Comparison of ENCODE assay signal across 26 cellular contexts in the genomic region with DNA sequence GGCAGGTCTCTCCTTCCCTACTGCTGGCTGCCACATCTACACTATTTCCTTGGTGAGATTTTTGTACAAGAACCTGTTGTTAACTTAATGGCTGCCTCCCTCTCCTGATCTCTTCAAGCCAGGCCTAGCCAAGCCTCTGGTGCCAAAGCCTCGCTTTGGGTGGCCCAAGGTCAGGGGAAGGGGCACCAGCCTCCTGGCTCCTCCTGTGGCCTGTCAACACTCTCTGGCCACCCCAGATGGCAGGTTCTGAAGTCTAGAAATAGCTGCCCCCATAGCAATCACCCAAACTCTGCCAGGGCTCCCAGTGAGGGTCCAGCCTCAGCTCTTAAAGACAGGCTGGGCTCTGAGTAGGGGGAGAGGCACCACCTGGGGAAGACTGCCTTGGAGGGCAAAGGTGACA. TPM values are rescaled to one million over a fixed set of nuclear protein-coding genes. Genes with fewer than 3 reads are reported as not detected.
DNase-seq lines count a peak whose midpoint lies in the region; ATAC-seq, FAIRE-seq and TF ChIP-seq lines count a peak whose summit lies in the region.
"Had no signal": no experiment of that assay in that cellular context is flagged by ENCODE, and none has a peak within 500 bp of the region (broad histone marks: within the 10 kb centered on the region; RNA-seq: fewer than 3 reads in every experiment).

No MANE protein-coding gene starts in this region.

- H3K9me3 ChIP-seq in astrocyte (ENCODE audit: insufficient read depth, low read depth, low read length) (no peaks in the 10 kb centered on the region), heart right ventricle (no peaks in the 10 kb centered on the region)
- H3K9me3 ChIP-seq: MG63 had no signal

- H4K20me1 ChIP-seq in astrocyte (ENCODE audit: insufficient read depth, low read length) = peaks cover 7% of the 10 kb centered on the region

- CTCF ChIA-PET in activated naive CD4-positive, alpha-beta T cell treated with anti-CD3 and anti-CD28 coated beads, Interleukin-2, amount 10 ng/mL, durations not matched to agents 7 days and 5 days (lab: Charles Lee) = no interaction called here

- no peaks in the 10 kb centered on the region for H3K9me3 Mint-ChIP-seq in activated naive CD4-positive, alpha-beta T cell treated with anti-CD3 and anti-CD28 coated beads, Interleukin-2, amount 10 ng/mL, durations not matched to agents 7 days and 5 days
- H3K9me3 Mint-ChIP-seq in astrocyte (ENCODE audit: unreplicated experiment) (no peaks in the 10 kb centered on the region), neural crest cell (no peaks in the 10 kb centered on the region)

- no peaks in the 10 kb centered on the region for H3K27me3 Mint-ChIP-seq in activated naive CD4-positive, alpha-beta T cell treated with anti-CD3 and anti-CD28 coated beads, Interleukin-2, amount 10 ng/mL, durations not matched to agents 7 days and 5 days
- no peaks in the 10 kb centered on the region for H3K27me3 Mint-ChIP-seq in astrocyte (ENCODE audit: low read depth, unreplicated experiment)
- H3K27me3 Mint-ChIP-seq in neural crest cell (ENCODE audit: low read depth) = no peaks in the 10 kb centered on the region

- no peak overlapping the region for H3K4me2 ChIP-seq in astrocyte (ENCODE audit: low read length)

- H3K4me3 ChIP-seq in astrocyte (ENCODE audit: insufficient read depth, low read depth, low read length) (no peak overlapping the region), heart right ventricle (no peak overlapping the region)
- H3K4me3 ChIP-seq: GM23248, MG63 had no signal

- peak overlapping the region; percentile 14 for H3K27ac Mint-ChIP-seq in activated naive CD4-positive, alpha-beta T cell treated with anti-CD3 and anti-CD28 coated beads, Interleukin-2, amount 10 ng/mL, durations not matched to agents 7 days and 5 days
- peak overlapping the region; percentile 53 for H3K27ac Mint-ChIP-seq in astrocyte (ENCODE audit: unreplicated experiment)
- H3K27ac Mint-ChIP-seq in neural crest cell (ENCODE audit: unreplicated experiment) = no peak overlapping the region

- H3K27me3 ChIP-seq in astrocyte (ENCODE audit: insufficient read depth, low read length) (no peaks in the 10 kb centered on the region), heart right ventricle (no peaks in the 10 kb centered on the region)
- H3K27me3 ChIP-seq: MG63 had no signal

- H2AFZ ChIP-seq in astrocyte (ENCODE audit: low read depth, low read length) = no peak overlapping the region
- H2AFZ ChIP-seq: GM23248 had no signal

- H3K27ac ChIP-seq in astrocyte (ENCODE audit: low read depth, low read length) = no peak overlapping the region
- H3K27ac ChIP-seq in heart right ventricle = peak overlapping the region in 9 of 10 donors; percentile 42 to 88 (median 79)
- H3K27ac ChIP-seq: GM23248 had no signal

- H3K36me3 ChIP-seq in astrocyte (ENCODE audit: insufficient read depth, low read length) = peaks cover 14% of the 10 kb centered on the region
- H3K36me3 ChIP-seq in heart right ventricle = peaks cover 0 to 43% (median 28%) of the 10 kb centered on the region in 9 donors

- H3K4me1 ChIP-seq in astrocyte (ENCODE audit: insufficient read depth, low read length) (peaks cover 9% of the 10 kb centered on the region), heart right ventricle (peaks cover 10 to 57% (median 37%) of the 10 kb centered on the region in 9 donors)

- no peak for DNase-seq in activated naive CD4-positive, alpha-beta T cell treated with anti-CD3 and anti-CD28 coated beads, Interleukin-2, amount 10 ng/mL, durations not matched to agents 7 days and 5 days
- DNase-seq in activated naive CD4-positive, alpha-beta T cell (lab: John Stamatoyannopoulos, UW) = no peak
- DNase-seq in astrocyte (ENCODE audit: low read depth) = no peak
- DNase-seq in heart right ventricle = peak; percentile 61 to 68
- DNase-seq in neural crest cell (ENCODE audit: low read depth, low spot score) = no peak
- no peak for DNase-seq in NCI-H526 (lab: John Stamatoyannopoulos, UW)
- DNase-seq in NOMO-1 treated with dmso at 0.1 percent for 144 hours (lab: John Stamatoyannopoulos, UW; ENCODE audit: unreplicated experiment) = no peak
- DNase-seq in stimulated activated naive CD8-positive, alpha-beta T cell treated with anti-CD3 and anti-CD28 coated beads, Interleukin-15, Interleukin-2, amounts not matched to agents 100 U/mL and 50 U/mL, for 24 hours = no peak
- DNase-seq: Calu3, DND-41, GM23248, H7, KG1, MG63, NCI-H1105 treated with DMSO at 0.1 percent for 48 hours, NCI-H146, NCI-H1930, NCI-H2107, NCI-H524, NCI-H774, PC-3, SHP77 had no signal

- peaks cover 15% of the 10 kb centered on the region for H3K36me3 Mint-ChIP-seq in activated naive CD4-positive, alpha-beta T cell treated with anti-CD3 and anti-CD28 coated beads, Interleukin-2, amount 10 ng/mL, durations not matched to agents 7 days and 5 days
- H3K36me3 Mint-ChIP-seq in astrocyte (ENCODE audit: low read depth, unreplicated experiment) (no peaks in the 10 kb centered on the region), neural crest cell (ENCODE audit: low read depth) (no peaks in the 10 kb centered on the region)

- intact Hi-C loops in heart right ventricle (cut with DNase I) = no loop called here

- ATAC-seq in heart right ventricle = peak; percentile 38 to 71 (median 55)
- no peak for ATAC-seq in stimulated activated naive CD8-positive, alpha-beta T cell treated with anti-CD3 and anti-CD28 coated beads, Interleukin-15, Interleukin-2, amounts not matched to agents 100 U/mL and 50 U/mL, for 24 hours
- ATAC-seq: PC-3 had no signal

- H3K9ac ChIP-seq in astrocyte (ENCODE audit: low read length) = no peak overlapping the region
- H3K9ac ChIP-seq: GM23248 had no signal

- no peak for FAIRE-seq in astrocyte (lab: Jason Lieb, UNC)
- FAIRE-seq: GM18507 had no signal

- H3K4me3 Mint-ChIP-seq in activated naive CD4-positive, alpha-beta T cell treated with anti-CD3 and anti-CD28 coated beads, Interleukin-2, amount 10 ng/mL, durations not matched to agents 7 days and 5 days = no peak overlapping the region
- H3K4me3 Mint-ChIP-seq in astrocyte (ENCODE audit: unreplicated experiment) (no peak overlapping the region), neural crest cell (peak overlapping the region; percentile 59)

- H3K79me2 ChIP-seq in astrocyte (ENCODE audit: insufficient read depth, low read length) = peaks cover 32% of the 10 kb centered on the region

- TF ChIP-seq CTCF in astrocyte (IDR thresholded peaks at IDR 0.05; ENCODE audit: insufficient read depth, low read depth, low read length) = no peak
- no peak for TF ChIP-seq CTCF in heart right ventricle (IDR thresholded peaks at IDR 0.05)
- TF ChIP-seq CTCF in neural crest cell (conservative IDR thresholded peaks at IDR 0.05) = no peak

- peaks cover 12% of the 10 kb centered on the region for H3K4me1 Mint-ChIP-seq in activated naive CD4-positive, alpha-beta T cell treated with anti-CD3 and anti-CD28 coated beads, Interleukin-2, amount 10 ng/mL, durations not matched to agents 7 days and 5 days
- H3K4me1 Mint-ChIP-seq in astrocyte (ENCODE audit: low read depth, unreplicated experiment) (peaks cover 3% of the 10 kb centered on the region), neural crest cell (peaks cover 7% of the 10 kb centered on the region)

- 56 to 71% methylated on average over 1 of the region's 1 CpG for WGBS in heart right ventricle, 2 donors

RNA-seq across cellular contexts. Expression of gene IFRD2, which starts 5.0 kb away (rescaled TPM):
- total RNA-seq in astrocyte (59.2 and 66.8 TPM in 2 replicates), heart right ventricle (10 to 100 TPM; 45.3 to 96.2 (median 54.1) TPM), neural crest cell (69.2 and 77.1 TPM in 2 replicates)
- polyA plus RNA-seq in heart right ventricle = 100 to 1,000 TPM in 1 of 2 donors, 10 to 100 TPM in 1; 88.1 to 123 TPM

RNA-seq across cellular contexts. Expression of gene LSMEM2, which starts 8.4 kb away (rescaled TPM):
- 0.30 TPM in 1 of 2 replicates, not detected in the other for total RNA-seq in astrocyte
- total RNA-seq in heart right ventricle = 10 to 100 TPM; 13.2 to 45.2 (median 33.2) TPM
- 10 to 100 TPM in 1 of 2 donors, 1 to 10 TPM in 1; 1.9 to 26.3 TPM for polyA plus RNA-seq in heart right ventricle
- not detected in 2 replicates for total RNA-seq in neural crest cell
- total RNA-seq: A172, Calu3, GM23248, PC-3, SK-MEL-5 had no signal
- polyA plus RNA-seq: BJ, GM23248 had no signal

RNA-seq across cellular contexts. Expression of gene HYAL3, which starts 11.9 kb away (rescaled TPM):
- 6.3 and 6.9 TPM in 2 replicates for total RNA-seq in astrocyte
- 1 to 10 TPM in 8 of 10 donors, under 1 TPM in 2; 0.80 to 3.0 (median 1.9) TPM for total RNA-seq in heart right ventricle
- polyA plus RNA-seq in heart right ventricle = 1 to 10 TPM; 2.0 to 2.8 TPM
- 2.9 and 4.4 TPM in 2 replicates for total RNA-seq in neural crest cell

RNA-seq across cellular contexts. Expression of gene NAA80, which starts 11.9 kb away (rescaled TPM):
- total RNA-seq in astrocyte = 6.3 and 7.0 TPM in 2 replicates
- 10 to 100 TPM in 1 of 10 donors, 1 to 10 TPM in 9; 7.7 to 11.1 (median 8.2) TPM for total RNA-seq in heart right ventricle
- 10 to 100 TPM in 1 of 2 donors, 1 to 10 TPM in 1; 6.4 to 13.5 TPM for polyA plus RNA-seq in heart right ventricle
- total RNA-seq in neural crest cell = 9.7 and 10.7 TPM in 2 replicates

RNA-seq across cellular contexts. Expression of gene HYAL1, which starts 16.1 kb away (rescaled TPM):
- 0.27 and 0.46 TPM in 2 replicates for total RNA-seq in astrocyte
- total RNA-seq in heart right ventricle = 100 to 1,000 TPM in 1 of 10 donors, 10 to 100 TPM in 9; 48.8 to 120 (median 66.7) TPM
- polyA plus RNA-seq in heart right ventricle = 10 to 100 TPM; 41.0 to 70.5 TPM
- total RNA-seq in neural crest cell = 2.0 and 2.5 TPM in 2 replicates
- total RNA-seq: GM23248 had no signal

Comparison
In these comparisons a context has a peak if more than half of its experiments do, and no peak if none do; other contexts are left out.
1. DNase-seq: peak in heart right ventricle (2 of 2); none in activated naive CD4-positive, alpha-beta T cell treated with anti-CD3 and anti-CD28 coated beads, Interleukin-2, amount 10 ng/mL, durations not matched to agents 7 days and 5 days (single experiment), activated naive CD4-positive, alpha-beta T cell (0 of 4), astrocyte (single experiment), neural crest cell (single experiment), NCI-H526 (0 of 2), NOMO-1 treated with dmso at 0.1 percent for 144 hours (single experiment) and stimulated activated naive CD8-positive, alpha-beta T cell treated with anti-CD3 and anti-CD28 coated beads, Interleukin-15, Interleukin-2, amounts not matched to agents 100 U/mL and 50 U/mL, for 24 hours (single experiment).
2. RNA of gene LSMEM2, which starts 8.4 kb away (total RNA-seq): 13.2 to 45.2 TPM in heart right ventricle; 0.30 TPM in astrocyte and not detected in neural crest cell; every median in the first group is over 10 times any median in the second.